ENCODE assay signal across 23 cellular contexts in genomic region chr2:84829693-84830092, GRCh38.
"Had no signal": no experiment of that assay in that cellular context is flagged by ENCODE, and none has a peak within 500 bp of the region (broad histone marks: within the 10 kb centered on the region; RNA-seq: fewer than 3 reads in every experiment).

No MANE protein-coding gene starts in this region.

- H3K9ac ChIP-seq: SK-N-SH had no signal

- H3K27me3 ChIP-seq: ascending aorta, body of pancreas, SJCRH30 had no signal

- DNase-seq: activated CD4-positive, alpha-beta T cell treated with anti-CD3 and anti-CD28 coated beads for 4 hours; activated CD8-positive, alpha-beta memory T cell treated with anti-CD3 and anti-CD28 coated beads, Interleukin-2, amount 50 U/mL, for 4 hours; activated CD8-positive, alpha-beta T cell treated with anti-CD3 and anti-CD28 coated beads for 36 hours; activated naive CD4-positive, alpha-beta T cell treated with anti-CD3 and anti-CD28 coated beads, Interleukin-2, amount 50 U/mL, for 16 hours; activated T-cell treated with anti-CD3 and anti-CD28 coated beads, Interleukin-2, amount 50 U/mL, for 72 hours; central memory CD4-positive, alpha-beta T cell; NCI-H1092; NCI-H1417; NCI-H2029; NCI-H2107; NCI-H2171 treated with DMSO at 0.1 percent for 48 hours; NCI-H226; NCI-H526 treated with DMSO at 0.1 percent for 48 hours; NCI-H82; RPMI8226; SJCRH30; SK-N-SH; WERI-Rb-1 had no signal

- H3K4me3 Mint-ChIP-seq: activated CD8-positive, alpha-beta T cell treated with anti-CD3 and anti-CD28 coated beads for 36 hours; activated T-cell treated with anti-CD3 and anti-CD28 coated beads, Interleukin-2, amount 50 U/mL, for 72 hours; T-helper 2 cell treated with Interferon-gamma antibody and Interleukin-4, amounts not matched to agents 5 μg/mL and 100 μg/mL, for 36 hours had no signal

- H3K27me3 Mint-ChIP-seq: activated CD8-positive, alpha-beta T cell treated with anti-CD3 and anti-CD28 coated beads for 36 hours had no signal

- H3K27ac Mint-ChIP-seq: activated CD8-positive, alpha-beta T cell treated with anti-CD3 and anti-CD28 coated beads for 36 hours; activated T-cell treated with anti-CD3 and anti-CD28 coated beads, Interleukin-2, amount 50 U/mL, for 72 hours; T-helper 2 cell treated with Interferon-gamma antibody and Interleukin-4, amounts not matched to agents 5 μg/mL and 100 μg/mL, for 36 hours had no signal

- H3K27ac ChIP-seq: ascending aorta, body of pancreas, SJCRH30, WERI-Rb-1 had no signal

- H3K9me3 Mint-ChIP-seq: activated T-cell treated with anti-CD3 and anti-CD28 coated beads, Interleukin-2, amount 50 U/mL, for 72 hours; T-helper 2 cell treated with Interferon-gamma antibody and Interleukin-4, amounts not matched to agents 5 μg/mL and 100 μg/mL, for 36 hours had no signal

- H3K36me3 ChIP-seq: ascending aorta, SJCRH30, WERI-Rb-1 had no signal

- H3K4me1 ChIP-seq: ascending aorta, body of pancreas, SJCRH30 had no signal

- H3K9me3 ChIP-seq: ascending aorta, body of pancreas, SJCRH30, SK-N-SH had no signal

- H3K4me2 ChIP-seq: SK-N-SH had no signal

- H3K4me3 ChIP-seq: ascending aorta, body of pancreas, SJCRH30 had no signal

- ATAC-seq: activated CD4-positive, CD25-positive, alpha-beta regulatory T cell treated with anti-CD3 and anti-CD28 coated beads, Interleukin-2, amount 50 U/mL, for 24 hours; activated CD8-positive, alpha-beta T cell treated with anti-CD3 and anti-CD28 coated beads for 36 hours; activated T-cell treated with anti-CD3 and anti-CD28 coated beads, Interleukin-2, amount 50 U/mL, for 72 hours; body of pancreas; Panc1 had no signal
